ENCODE assay signal across 17 cellular contexts in genomic region chr13:42906257-42906656, GRCh38.
A peak's percentile ranks its signal among the peaks of the same experiment; 100 is the strongest.
DNase-seq lines count a peak whose midpoint lies in the region; ATAC-seq and TF ChIP-seq lines count a peak whose summit lies in the region.
"Had no signal": no experiment of that assay in that cellular context is flagged by ENCODE, and none has a peak within 500 bp of the region (broad histone marks: within the 10 kb centered on the region; RNA-seq: fewer than 3 reads in every experiment).

No MANE protein-coding gene starts in this region.

- 54% methylated on average over 4 of the region's 4 CpGs for WGBS in prostate gland

- no peaks in the 10 kb centered on the region for H3K27me3 ChIP-seq in prostate gland (replicated peaks; ENCODE audit: insufficient read depth)
- H3K27me3 ChIP-seq: BE2C had no signal

- H3K4me1 ChIP-seq in prostate gland (replicated peaks): peaks cover 4% of the 10 kb centered on the region
- H3K4me1 ChIP-seq: BE2C had no signal

- H3K27ac Mint-ChIP-seq in activated naive CD4-positive, alpha-beta T cell treated with anti-CD3 and anti-CD28 coated beads, Interleukin-2, amount 50 U/mL, for 72 hours: peak overlapping the region in 1 of 2 donors; percentile 76
- H3K27ac Mint-ChIP-seq: CD4-positive, CD25-positive, alpha-beta regulatory T cell; IgD-negative memory B cell had no signal

- DNase-seq in NCI-H526 (lab: John Stamatoyannopoulos, UW) (peak; percentile 55 to 77), fibroblast of gingiva (ENCODE audit: low read depth) (peak; percentile 4), prostate gland (ENCODE audit: low spot score) (peak; percentile 59), SKM-1 treated with dmso at 0.1 percent for 144 hours (lab: John Stamatoyannopoulos, UW; ENCODE audit: unreplicated experiment) (no peak)
- DNase-seq in activated naive CD4-positive, alpha-beta T cell treated with anti-CD3 and anti-CD28 coated beads, Interleukin-2, amount 50 U/mL, for 72 hours (ENCODE audit: low spot score in 2 of 2): no peak
- DNase-seq: BE2C; CD4-positive, CD25-positive, alpha-beta regulatory T cell; NCI-H1105; NCI-H2029 treated with DMSO at 0.1 percent for 48 hours; NCI-H2171 treated with DMSO at 0.1 percent for 48 hours; NCI-H524 treated with DMSO at 0.1 percent for 48 hours; SHP77 treated with DMSO at 0.1 percent for 48 hours had no signal

- H3K9me3 ChIP-seq in prostate gland: no peaks in the 10 kb centered on the region
- H3K9me3 ChIP-seq: BE2C had no signal

- H3K36me3 ChIP-seq in prostate gland: no peaks in the 10 kb centered on the region
- H3K36me3 ChIP-seq: BE2C had no signal

- peaks cover 0 to 4% of the 10 kb centered on the region in 2 donors for H3K36me3 Mint-ChIP-seq in activated naive CD4-positive, alpha-beta T cell treated with anti-CD3 and anti-CD28 coated beads, Interleukin-2, amount 50 U/mL, for 72 hours

- no peak for TF ChIP-seq CTCF in C4-2B (conservative IDR thresholded peaks at IDR 0.05)
- no peak for TF ChIP-seq CTCF in prostate gland (IDR thresholded peaks at IDR 0.05)

- ATAC-seq in activated naive CD4-positive, alpha-beta T cell treated with anti-CD3 and anti-CD28 coated beads, Interleukin-2, amount 50 U/mL, for 72 hours: no peak
- ATAC-seq in HG02938 (IDR thresholded peaks at IDR 0.05; ENCODE audit: unreplicated experiment): no peak

- no peak for TF ChIP-seq POLR2A in prostate gland (IDR thresholded peaks at IDR 0.05)

- intact Hi-C loops in prostate gland (cut with DNase I): no loop called here

- no peak overlapping the region for H3K4me3 ChIP-seq in prostate gland
- H3K4me3 ChIP-seq: SK-N-MC had no signal

- H3K27ac ChIP-seq in C4-2B (peak overlapping the region; percentile 44), prostate gland (peak overlapping the region; percentile 37 to 47)
- H3K27ac ChIP-seq: RWPE1, SK-N-MC had no signal

- H3K9me3 Mint-ChIP-seq in activated naive CD4-positive, alpha-beta T cell treated with anti-CD3 and anti-CD28 coated beads, Interleukin-2, amount 50 U/mL, for 72 hours: no peaks in the 10 kb centered on the region
- H3K9me3 Mint-ChIP-seq: IgD-negative memory B cell had no signal

Comparison
In these comparisons a context has a peak if more than half of its experiments do, and no peak if none do; other contexts are left out.
1. DNase-seq: peak in NCI-H526 (2 of 2), fibroblast of gingiva (single experiment) and prostate gland (single experiment); none in activated naive CD4-positive, alpha-beta T cell treated with anti-CD3 and anti-CD28 coated beads, Interleukin-2, amount 50 U/mL, for 72 hours (0 of 2) and SKM-1 treated with dmso at 0.1 percent for 144 hours (single experiment).